ENCODE assay signal across 19 cellular contexts in genomic region chr19:11160119-11160768, GRCh38. TPM values are rescaled to one million over a fixed set of nuclear protein-coding genes. Genes with fewer than 3 reads are reported as not detected.
DNase-seq lines count a peak whose midpoint lies in the region; ATAC-seq, FAIRE-seq and TF ChIP-seq lines count a peak whose summit lies in the region.
"Had no signal": no experiment of that assay in that cellular context is flagged by ENCODE, and none has a peak within 500 bp of the region (broad histone marks: within the 10 kb centered on the region; RNA-seq: fewer than 3 reads in every experiment).

No MANE protein-coding gene starts in this region.

- WGBS in pancreas, 2 donors: 40 to 48% methylated on average over 7 of the region's 7 CpGs

- ATAC-seq in stimulated activated naive CD8-positive, alpha-beta T cell treated with anti-CD3 and anti-CD28 coated beads, Interleukin-15, Interleukin-2, amounts not matched to agents 100 U/mL and 50 U/mL, for 24 hours: no peak
- ATAC-seq in pancreas: no peak
- ATAC-seq: activated T-helper 17 cell treated with anti-CD3 and anti-CD28 coated beads, Interleukin-2, amount 50 U/mL, for 72 hours; Panc1 had no signal

- intact Hi-C loops in pancreas (cut with DNase I): no loop called here

- DNase-seq in OCI-M2 (lab: John Stamatoyannopoulos, UW; ENCODE audit: unreplicated experiment) (peak; percentile 94), choroid plexus epithelial cell (ENCODE audit: low read depth) (peak; percentile 71), left kidney (ENCODE audit: low read depth, low spot score) (peak; percentile 20), SJCRH30 (no peak), pancreas (no peak)
- no peak for DNase-seq in stimulated activated naive CD8-positive, alpha-beta T cell treated with anti-CD3 and anti-CD28 coated beads, Interleukin-15, Interleukin-2, amounts not matched to agents 100 U/mL and 50 U/mL, for 24 hours
- DNase-seq: activated CD4-positive, alpha-beta T cell treated with anti-CD3 and anti-CD28 coated beads, Interleukin-2, amount 50 U/mL, for 1 hour; CD4-positive, CD25-positive, alpha-beta regulatory T cell; GF-D8; MG63; NCI-H345; retina; T-helper 2 cell had no signal

- H3K36me3 ChIP-seq in subcutaneous abdominal adipose tissue (ENCODE audit: control insufficient read depth in 5 of 5, insufficient read depth in 5 of 5, low read length in 5 of 5) (peaks cover 0 to 5% (median 0%) of the 10 kb centered on the region in 5 donors), SJCRH30 (peaks cover 10% of the 10 kb centered on the region), pancreas (no peaks in the 10 kb centered on the region)

- H3K9me3 ChIP-seq in subcutaneous abdominal adipose tissue (ENCODE audit: control insufficient read depth in 5 of 5, low read length in 5 of 5): no peaks in the 10 kb centered on the region
- H3K9me3 ChIP-seq in SJCRH30 (replicated peaks): no peaks in the 10 kb centered on the region
- no peaks in the 10 kb centered on the region for H3K9me3 ChIP-seq in pancreas

- peaks cover 8 to 47% (median 42%) of the 10 kb centered on the region in 5 donors for H3K4me1 ChIP-seq in subcutaneous abdominal adipose tissue (ENCODE audit: control insufficient read depth in 5 of 5, insufficient read depth in 5 of 5, low read length in 5 of 5)
- H3K4me1 ChIP-seq in SJCRH30: no peaks in the 10 kb centered on the region
- peaks cover 0 to 25% (median 24%) of the 10 kb centered on the region in 3 donors for H3K4me1 ChIP-seq in pancreas

- TF ChIP-seq CTCF in choroid plexus epithelial cell (conservative IDR thresholded peaks at IDR 0.05; ENCODE audit: low read depth, low read length): peak; percentile 19
- TF ChIP-seq CTCF in pancreas (IDR thresholded peaks at IDR 0.05): no peak

- no peak overlapping the region for H3K9ac ChIP-seq in subcutaneous abdominal adipose tissue (ENCODE audit: low read length in 5 of 5)

- H3K27ac ChIP-seq in subcutaneous abdominal adipose tissue (ENCODE audit: low read depth, low read length) (peak overlapping the region; percentile 59), SJCRH30 (no peak overlapping the region), pancreas (peak overlapping the region in 1 of 4 donors; percentile 0)

- no peak overlapping the region for H3K4me3 ChIP-seq in choroid plexus epithelial cell (ENCODE audit: low read depth, low read length)
- H3K4me3 ChIP-seq in subcutaneous abdominal adipose tissue (ENCODE audit: low read depth in 1 of 5, low read length in 5 of 5): no peak overlapping the region
- no peak overlapping the region for H3K4me3 ChIP-seq in SJCRH30
- no peak overlapping the region for H3K4me3 ChIP-seq in pancreas
- H3K4me3 ChIP-seq: HAP-1, MG63 had no signal

- no peaks in the 10 kb centered on the region for H3K27me3 ChIP-seq in subcutaneous abdominal adipose tissue (ENCODE audit: control insufficient read depth in 5 of 5, insufficient read depth in 4 of 5, low read length in 5 of 5)
- no peaks in the 10 kb centered on the region for H3K27me3 ChIP-seq in SJCRH30
- no peaks in the 10 kb centered on the region for H3K27me3 ChIP-seq in pancreas
- H3K27me3 ChIP-seq: MG63 had no signal

- no peak for FAIRE-seq in pancreas (lab: Jason Lieb, UNC)
- FAIRE-seq: bronchial epithelial cell, endometrium had no signal

RNA-seq across cellular contexts. Expression of gene SPC24, which starts 4.7 kb away (rescaled TPM):
- total RNA-seq in SJCRH30 (2014; rRNA removed; shearing (Covaris generic)): 61.3 and 70.3 TPM in 2 replicates
- total RNA-seq in pancreas: 1 to 10 TPM in 1 of 6 donors, under 1 TPM in 5; 0.20 to 1.4 (median 0.55) TPM
- polyA plus RNA-seq in pancreas: under 1 TPM; 0.47 to 0.72 TPM

RNA-seq across cellular contexts. Expression of gene KANK2, which starts 37.1 kb away (rescaled TPM):
- total RNA-seq in SJCRH30 (2014; rRNA removed; shearing (Covaris generic)): 86.1 and 98.4 TPM in 2 replicates
- 10 to 100 TPM; 19.0 to 44.6 (median 25.5) TPM for total RNA-seq in pancreas
- polyA plus RNA-seq in pancreas: 10 to 100 TPM; 34.7 to 48.7 TPM

Comparison
In these comparisons a context has a peak if more than half of its experiments do, and no peak if none do; other contexts are left out.
1. DNase-seq: peak in OCI-M2 (single experiment), choroid plexus epithelial cell (single experiment) and left kidney (single experiment); none in stimulated activated naive CD8-positive, alpha-beta T cell treated with anti-CD3 and anti-CD28 coated beads, Interleukin-15, Interleukin-2, amounts not matched to agents 100 U/mL and 50 U/mL, for 24 hours (single experiment), SJCRH30 (0 of 2) and pancreas (0 of 6).
2. RNA of gene SPC24, which starts 4.7 kb away (total RNA-seq): 61.3 to 70.3 TPM in SJCRH30; 0.20 to 1.4 TPM in pancreas; every median in the first group is over 10 times any median in the second.